21 cellular contexts compared by ENCODE assay signal in genomic region chr4:136383126-136383525, GRCh38.
DNase-seq lines count a peak whose midpoint lies in the region; ATAC-seq, FAIRE-seq and TF ChIP-seq lines count a peak whose summit lies in the region.
"Had no signal": no experiment of that assay in that cellular context is flagged by ENCODE, and none has a peak within 500 bp of the region (broad histone marks: within the 10 kb centered on the region; RNA-seq: fewer than 3 reads in every experiment).

No MANE protein-coding gene starts in this region.

- no peaks in the 10 kb centered on the region for H3K36me3 Mint-ChIP-seq in activated CD4-positive, alpha-beta T cell treated with anti-CD3 and anti-CD28 coated beads, Interleukin-2, amount 10 ng/mL, durations not matched to agents 7 days and 5 days (ENCODE audit: low read depth)
- H3K36me3 Mint-ChIP-seq: CD8-positive, alpha-beta T cell had no signal

- TF ChIP-seq CTCF in brain microvascular endothelial cell (IDR thresholded peaks at IDR 0.05; ENCODE audit: low read depth, low read length, missing control alignments) = no peak

- no peak for TF ChIP-seq POLR2A in GM12892 (IDR thresholded peaks at IDR 0.05; ENCODE audit: low read depth, low read length)

- H3K9me3 Mint-ChIP-seq in activated CD4-positive, alpha-beta T cell treated with anti-CD3 and anti-CD28 coated beads, Interleukin-2, amount 10 ng/mL, durations not matched to agents 7 days and 5 days = no peaks in the 10 kb centered on the region

- no peaks in the 10 kb centered on the region for H3K27me3 Mint-ChIP-seq in activated CD4-positive, alpha-beta T cell treated with anti-CD3 and anti-CD28 coated beads, Interleukin-2, amount 10 ng/mL, durations not matched to agents 7 days and 5 days

- CTCF ChIA-PET in activated CD4-positive, alpha-beta T cell treated with anti-CD3 and anti-CD28 coated beads, Interleukin-2, amount 10 ng/mL, durations not matched to agents 7 days and 5 days (lab: Charles Lee) = no interaction called here

- H3K4me3 ChIP-seq in brain microvascular endothelial cell (ENCODE audit: low read depth, low read length) = no peak overlapping the region
- H3K4me3 ChIP-seq: A549, BLaER1, K562 had no signal

- ATAC-seq in GM19351 (IDR thresholded peaks at IDR 0.05; ENCODE audit: unreplicated experiment) = no peak
- ATAC-seq: A549; CD8-positive, alpha-beta T cell; K562 had no signal

- peak; percentile 3 for DNase-seq in EL
- DNase-seq in NCI-H69 (lab: John Stamatoyannopoulos, UW) = peak; percentile 5
- DNase-seq in brain microvascular endothelial cell = peak; percentile 42
- peak; percentile 37 for DNase-seq in non-pigmented ciliary epithelial cell (ENCODE audit: low read depth)
- no peak for DNase-seq in GM12892 (ENCODE audit: insufficient read length)
- DNase-seq in activated CD4-positive, alpha-beta T cell treated with anti-CD3 and anti-CD28 coated beads, Interleukin-2, amount 10 ng/mL, durations not matched to agents 7 days and 5 days = no peak
- DNase-seq in middle frontal gyrus (ENCODE audit: extremely low spot score, low spot score) = no peak
- DNase-seq: Calu3; CD8-positive, alpha-beta T cell; NCI-H1092 treated with DMSO at 0.1 percent for 48 hours; NCI-H1694; NCI-H510A treated with DMSO at 0.1 percent for 48 hours; NCI-H82; PC-3; RPMI8226; SHP77 treated with DMSO at 0.1 percent for 48 hours had no signal

- no peak overlapping the region for H3K4me3 Mint-ChIP-seq in activated CD4-positive, alpha-beta T cell treated with anti-CD3 and anti-CD28 coated beads, Interleukin-2, amount 10 ng/mL, durations not matched to agents 7 days and 5 days
- H3K4me3 Mint-ChIP-seq: CD8-positive, alpha-beta T cell had no signal

- POLR2A ChIA-PET in activated CD4-positive, alpha-beta T cell treated with anti-CD3 and anti-CD28 coated beads, Interleukin-2, amount 10 ng/mL, durations not matched to agents 7 days and 5 days (lab: Charles Lee) = no interaction called here

- no peak overlapping the region for H3K27ac Mint-ChIP-seq in activated CD4-positive, alpha-beta T cell treated with anti-CD3 and anti-CD28 coated beads, Interleukin-2, amount 10 ng/mL, durations not matched to agents 7 days and 5 days
- H3K27ac Mint-ChIP-seq: CD8-positive, alpha-beta T cell had no signal

- H3K27me3 ChIP-seq in brain microvascular endothelial cell (replicated peaks) = no peaks in the 10 kb centered on the region
- H3K27me3 ChIP-seq: BLaER1 had no signal

- no peaks in the 10 kb centered on the region for H3K36me3 ChIP-seq in brain microvascular endothelial cell (replicated peaks)
- H3K36me3 ChIP-seq: BLaER1 had no signal

- in situ Hi-C loops in brain microvascular endothelial cell (cut with HindIII; ENCODE audit: low pct_ligation_motif_present, low sequenced_read_pairs) = no loop called here

- no peaks in the 10 kb centered on the region for H3K4me1 Mint-ChIP-seq in activated CD4-positive, alpha-beta T cell treated with anti-CD3 and anti-CD28 coated beads, Interleukin-2, amount 10 ng/mL, durations not matched to agents 7 days and 5 days

- no peak for FAIRE-seq in GM12892 (lab: Jason Lieb, UNC)
- FAIRE-seq: A549, H1, K562 had no signal

- H3K27ac ChIP-seq in brain microvascular endothelial cell = no peak overlapping the region
- H3K27ac ChIP-seq: A549, BLaER1 had no signal

Comparison
In these comparisons a context has a peak if more than half of its experiments do, and no peak if none do; other contexts are left out.
1. DNase-seq: peak in EL (single experiment), NCI-H69 (single experiment), brain microvascular endothelial cell (single experiment) and non-pigmented ciliary epithelial cell (single experiment); none in GM12892 (single experiment), activated CD4-positive, alpha-beta T cell treated with anti-CD3 and anti-CD28 coated beads, Interleukin-2, amount 10 ng/mL, durations not matched to agents 7 days and 5 days (single experiment) and middle frontal gyrus (single experiment).